Comparison of ENCODE assay signal across 18 cellular contexts in the genomic region with DNA sequence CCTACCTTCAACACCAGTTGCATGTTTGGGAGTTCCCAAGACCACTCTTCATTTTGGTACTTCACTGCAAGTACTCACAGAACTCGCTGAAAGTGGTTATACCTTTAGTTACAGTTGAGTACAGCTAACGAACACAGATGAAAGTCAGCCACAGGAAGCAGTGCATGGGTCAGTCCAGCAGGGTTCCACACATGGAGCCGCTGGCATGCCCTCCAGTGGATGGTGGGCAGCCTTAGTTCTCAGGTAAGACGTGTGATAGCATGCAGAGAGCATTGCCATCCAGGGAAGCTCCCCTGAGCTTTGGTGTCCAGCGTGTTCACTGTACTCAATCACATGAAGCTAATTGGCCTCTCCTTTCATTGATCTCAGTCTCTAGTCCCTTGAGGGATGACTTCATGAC.
DNase-seq lines count a peak whose midpoint lies in the region; ATAC-seq, FAIRE-seq and TF ChIP-seq lines count a peak whose summit lies in the region.
"Had no signal": no experiment of that assay in that cellular context is flagged by ENCODE, and none has a peak within 500 bp of the region (broad histone marks: within the 10 kb centered on the region; RNA-seq: fewer than 3 reads in every experiment).

No MANE protein-coding gene starts in this region.

- H3K4me3 Mint-ChIP-seq in activated T-cell treated with anti-CD3 and anti-CD28 coated beads, Interleukin-2, amount 50 U/mL, for 72 hours: peak overlapping the region; percentile 44 to 51
- peak overlapping the region; percentile 55 for H3K4me3 Mint-ChIP-seq in activated CD8-positive, alpha-beta T cell treated with anti-CD3 and anti-CD28 coated beads for 36 hours
- H3K4me3 Mint-ChIP-seq in natural killer cell treated with Interleukin-12 subunit alpha and Interleukin-12 subunit beta and Interleukin-15 and Interleukin-18, amount 100 ng/mL, for 72 hours: peak overlapping the region; percentile 52
- H3K4me3 Mint-ChIP-seq: CD4-positive, CD25-positive, alpha-beta regulatory T cell had no signal

- no peaks in the 10 kb centered on the region for H3K4me1 ChIP-seq in GM12878 (ENCODE audit: control insufficient read depth, insufficient read depth, low read length)

- BruUV-seq in GM12878 (replicated peaks; lab: Mats Ljungman, UMichigan): no TSS peak

- peaks cover 0 to 6% of the 10 kb centered on the region in 2 donors for H3K9me3 Mint-ChIP-seq in activated T-cell treated with anti-CD3 and anti-CD28 coated beads, Interleukin-2, amount 50 U/mL, for 72 hours
- no peaks in the 10 kb centered on the region for H3K9me3 Mint-ChIP-seq in activated CD8-positive, alpha-beta T cell treated with anti-CD3 and anti-CD28 coated beads for 36 hours
- H3K9me3 Mint-ChIP-seq in natural killer cell treated with Interleukin-12 subunit alpha and Interleukin-12 subunit beta and Interleukin-15 and Interleukin-18, amount 100 ng/mL, for 72 hours: peaks cover 3% of the 10 kb centered on the region
- H3K9me3 Mint-ChIP-seq: CD4-positive, CD25-positive, alpha-beta regulatory T cell had no signal

- no peak for TF ChIP-seq CTCF in activated CD8-positive, alpha-beta T cell treated with anti-CD3 and anti-CD28 coated beads for 36 hours (IDR thresholded peaks at IDR 0.05)
- no peak for TF ChIP-seq CTCF in GM12878 (IDR thresholded peaks at IDR 0.05 in 2 of 3, conservative IDR thresholded peaks at IDR 0.05 in 1 of 3; ENCODE audit: control insufficient read depth in 2 of 3, extremely low read depth in 1 of 3, insufficient read depth in 1 of 3, low read depth in 3 of 3, low read length in 3 of 3)

- no peak overlapping the region for H3K9ac ChIP-seq in GM12878 (ENCODE audit: control insufficient read depth, insufficient read depth, low read length)

- CTCF ChIA-PET in activated CD8-positive, alpha-beta T cell treated with anti-CD3 and anti-CD28 coated beads for 36 hours (lab: Charles Lee): no interaction called here
- CTCF ChIA-PET in GM12878 (lab: Yijun Ruan, JAX): interaction anchor here (0.6 kb wide), 1 partner anchor 551 kb away, joined by 3 read pairs; no protein-coding TSS in a partner anchor

- no peaks in the 10 kb centered on the region for H4K20me1 ChIP-seq in GM12878 (ENCODE audit: control insufficient read depth, insufficient read depth)

- no peak for FAIRE-seq in GM12878 (lab: Jason Lieb, UNC)
- FAIRE-seq: GM19239 had no signal

- WGBS in GM12878 (ENCODE audit: insufficient coverage, insufficient replicate concordance, low lambda C conversion rate, missing lambda C conversion rate): 8% methylated on average over 5 of the region's 5 CpGs

- no peak for TF ChIP-seq EP300 in GM12878 (IDR thresholded peaks at IDR 0.05; ENCODE audit: borderline replicate concordance in 1 of 2, control insufficient read depth in 1 of 2, low read depth in 2 of 2, low read length in 2 of 2)

- no peak overlapping the region for H3K4me3 ChIP-seq in GM12878
- H3K4me3 ChIP-seq: MG63 had no signal

- no peaks in the 10 kb centered on the region for H3K36me3 ChIP-seq in GM12878 (ENCODE audit: control insufficient read depth in 2 of 2, insufficient read depth in 2 of 2, low read length in 1 of 2)
- H3K36me3 ChIP-seq: MG63 had no signal

- no peak overlapping the region for H3K4me2 ChIP-seq in GM12878 (ENCODE audit: control insufficient read depth, insufficient read depth)

- SMC1A ChIA-PET in GM12878 (lab: Charles Lee; ENCODE audit: uncharacterized antibody, unreplicated experiment): interaction anchor here (1.2 to 2.6 kb wide), 3 partner anchors 12 to 54 kb away, joined by 3 to 10 read pairs (median 4); no protein-coding TSS in a partner anchor

- H2AFZ ChIP-seq in GM12878 (ENCODE audit: control insufficient read depth, low read depth, low read length): no peak overlapping the region

- H3K9me3 ChIP-seq in GM12878 (replicated peaks; ENCODE audit: control insufficient read depth, insufficient read depth, low read length): no peaks in the 10 kb centered on the region; the same call in 2 of the 3 replicates
- H3K9me3 ChIP-seq: MG63 had no signal

- no peaks in the 10 kb centered on the region for H3K79me2 ChIP-seq in GM12878 (ENCODE audit: control insufficient read depth, insufficient read depth, low read length)

- TF ChIP-seq RAD21 in GM12878 (IDR thresholded peaks at IDR 0.05; ENCODE audit: insufficient read depth, low read depth, low read length): no peak

- peak in 1 of 2 donors; percentile 28 for ATAC-seq in activated T-cell treated with anti-CD3 and anti-CD28 coated beads, Interleukin-2, amount 50 U/mL, for 72 hours (replicated peaks in 1 of 2)
- ATAC-seq in activated CD8-positive, alpha-beta T cell treated with anti-CD3 and anti-CD28 coated beads for 36 hours: peak; percentile 15
- ATAC-seq in GM12878: peak; percentile 25
- ATAC-seq in natural killer cell treated with Interleukin-12 subunit alpha and Interleukin-12 subunit beta and Interleukin-15 and Interleukin-18, amount 100 ng/mL, for 72 hours: no peak
- ATAC-seq: HCT116 had no signal

- no peak for TF ChIP-seq POLR2A in GM12878 (IDR thresholded peaks at IDR 0.05; ENCODE audit: low read depth, low read length)

- H3K27me3 ChIP-seq in GM12878 (replicated peaks in 1 of 2; ENCODE audit: control insufficient read depth in 2 of 2, insufficient read depth in 2 of 2, low read length in 1 of 2): no peaks in the 10 kb centered on the region; a peak in 1 of 4 replicates
- H3K27me3 ChIP-seq: MG63 had no signal

- no peaks in the 10 kb centered on the region for H3K27me3 Mint-ChIP-seq in activated T-cell treated with anti-CD3 and anti-CD28 coated beads, Interleukin-2, amount 50 U/mL, for 72 hours (ENCODE audit: low read depth)
- H3K27me3 Mint-ChIP-seq in activated CD8-positive, alpha-beta T cell treated with anti-CD3 and anti-CD28 coated beads for 36 hours: no peaks in the 10 kb centered on the region
- H3K27me3 Mint-ChIP-seq in natural killer cell treated with Interleukin-12 subunit alpha and Interleukin-12 subunit beta and Interleukin-15 and Interleukin-18, amount 100 ng/mL, for 72 hours: no peaks in the 10 kb centered on the region

- POLR2A ChIA-PET in activated CD8-positive, alpha-beta T cell treated with anti-CD3 and anti-CD28 coated beads for 36 hours (lab: Charles Lee): interaction anchor here (0.5 to 1.2 kb wide), 3 partner anchors 9 to 536 kb away, joined by 3 read pairs; no protein-coding TSS in a partner anchor
- POLR2A ChIA-PET in GM12878 (lab: Charles Lee): no interaction called here

- no peak overlapping the region for H3K27ac ChIP-seq in GM12878 (ENCODE audit: control insufficient read depth, insufficient read depth)

- RAD21 ChIA-PET in GM12878 (lab: Charles Lee; ENCODE audit: unreplicated experiment): no interaction called here

- intact Hi-C loops in activated CD8-positive, alpha-beta T cell treated with anti-CD3 and anti-CD28 coated beads for 36 hours (cut with micrococcal nuclease): no loop called here
- intact Hi-C loops in GM12878 (cut with micrococcal nuclease; ENCODE audit: unreplicated experiment): no loop called here
- intact Hi-C loops in posterior vena cava (cut with DNase I): no loop called here

- in situ Hi-C loops in GM12878 (cut with MboI): no loop called here

- H3K36me3 Mint-ChIP-seq in activated T-cell treated with anti-CD3 and anti-CD28 coated beads, Interleukin-2, amount 50 U/mL, for 72 hours (ENCODE audit: insufficient read depth in 2 of 2): peaks cover 29 to 46% of the 10 kb centered on the region in 2 donors
- H3K36me3 Mint-ChIP-seq in activated CD8-positive, alpha-beta T cell treated with anti-CD3 and anti-CD28 coated beads for 36 hours (ENCODE audit: low read depth): peaks cover 63% of the 10 kb centered on the region
- peaks cover 56% of the 10 kb centered on the region for H3K36me3 Mint-ChIP-seq in natural killer cell treated with Interleukin-12 subunit alpha and Interleukin-12 subunit beta and Interleukin-15 and Interleukin-18, amount 100 ng/mL, for 72 hours
- H3K36me3 Mint-ChIP-seq: CD4-positive, CD25-positive, alpha-beta regulatory T cell had no signal

- DNase-seq in activated T-cell treated with anti-CD3 and anti-CD28 coated beads, Interleukin-2, amount 50 U/mL, for 72 hours: no peak
- no peak for DNase-seq in activated T-cell treated with anti-CD3 and anti-CD28 coated beads, Interleukin-2, amount 50 U/mL, for 48 hours
- peak; percentile 24 for DNase-seq in activated CD8-positive, alpha-beta T cell treated with anti-CD3 and anti-CD28 coated beads for 36 hours
- DNase-seq in GM12878 (ENCODE audit: low read depth, low spot score) (no peak), posterior vena cava (ENCODE audit: low spot score) (no peak), HUDEP-2 (lab: John Stamatoyannopoulos, UW; ENCODE audit: unreplicated experiment in 76 of 76) (no peak)
- no peak for DNase-seq in natural killer cell treated with Interleukin-12 subunit alpha and Interleukin-12 subunit beta and Interleukin-15 and Interleukin-18, amount 100 ng/mL, for 72 hours (ENCODE audit: low spot score)
- no peak for DNase-seq in stimulated activated CD4-positive, alpha-beta T cell treated with anti-CD3 and anti-CD28 coated beads, Interleukin-4, amount 100 ng/mL, for 4 hours
- DNase-seq: ACHN; CD4-positive, CD25-positive, alpha-beta regulatory T cell; DND-41; GDM1; MG63; NCI-H1105; NCI-H1694 treated with DMSO at 0.1 percent for 48 hours; NCI-H345 had no signal

- peak overlapping the region; percentile 79 for H3K27ac Mint-ChIP-seq in activated T-cell treated with anti-CD3 and anti-CD28 coated beads, Interleukin-2, amount 50 U/mL, for 72 hours
- peak overlapping the region; percentile 90 for H3K27ac Mint-ChIP-seq in activated CD8-positive, alpha-beta T cell treated with anti-CD3 and anti-CD28 coated beads for 36 hours
- peak overlapping the region; percentile 88 to 94 for H3K27ac Mint-ChIP-seq in natural killer cell treated with Interleukin-12 subunit alpha and Interleukin-12 subunit beta and Interleukin-15 and Interleukin-18, amount 100 ng/mL, for 72 hours
- H3K27ac Mint-ChIP-seq: CD4-positive, CD25-positive, alpha-beta regulatory T cell had no signal

- peaks cover 60% of the 10 kb centered on the region for H3K4me1 Mint-ChIP-seq in activated T-cell treated with anti-CD3 and anti-CD28 coated beads, Interleukin-2, amount 50 U/mL, for 72 hours (ENCODE audit: low read depth)
- peaks cover 48% of the 10 kb centered on the region for H3K4me1 Mint-ChIP-seq in activated CD8-positive, alpha-beta T cell treated with anti-CD3 and anti-CD28 coated beads for 36 hours (ENCODE audit: low read depth)
- H3K4me1 Mint-ChIP-seq in natural killer cell treated with Interleukin-12 subunit alpha and Interleukin-12 subunit beta and Interleukin-15 and Interleukin-18, amount 100 ng/mL, for 72 hours (ENCODE audit: low read depth in 2 of 2): peaks cover 58 to 72% of the 10 kb centered on the region in 2 donors
- H3K4me1 Mint-ChIP-seq: CD4-positive, CD25-positive, alpha-beta regulatory T cell had no signal

TF ChIP-seq in GM12878, 131 proteins besides CTCF, POLR2A, EP300 and RAD21:
- TF ChIP-seq MEF2B (IDR thresholded peaks at IDR 0.05; ENCODE audit: partially characterized antibody, poor library complexity, severe bottlenecking): peak; percentile 63
- peak; percentile 44; the same call in 1 of the 2 replicates for TF ChIP-seq LARP7 (IDR thresholded peaks at IDR 0.05)
- 0 out of 2 replicates have a peak, but pooled peaks have one; percentile 41 for TF ChIP-seq IKZF1 (conservative IDR thresholded peaks at IDR 0.05)
- 0 out of 2 replicates have a peak, but pooled peaks have one; percentile 11 for TF ChIP-seq NR2F1 (conservative IDR thresholded peaks at IDR 0.05)
- no peak for TF ChIP-seq FOS (IDR thresholded peaks at IDR 0.05; ENCODE audit: borderline replicate concordance, extremely low read depth, insufficient read length)

Comparison
In these comparisons a context has a peak if more than half of its experiments do, and no peak if none do; other contexts are left out.
1. ATAC-seq: peak in activated CD8-positive, alpha-beta T cell treated with anti-CD3 and anti-CD28 coated beads for 36 hours (single experiment) and GM12878 (single experiment); none in natural killer cell treated with Interleukin-12 subunit alpha and Interleukin-12 subunit beta and Interleukin-15 and Interleukin-18, amount 100 ng/mL, for 72 hours (0 of 2).
2. Peak in every context shown above with its lines, with median percentiles within 50 percentile points of each other: H3K27ac Mint-ChIP-seq and H3K4me3 Mint-ChIP-seq.